8 cellular contexts compared by ENCODE assay signal in genomic region chr10:118543714-118544400, GRCh38. TPM values are rescaled to one million over a fixed set of nuclear protein-coding genes. Genes with fewer than 3 reads are reported as not detected.
A peak's percentile ranks its signal among the peaks of the same experiment; 100 is the strongest.
DNase-seq lines count a peak whose midpoint lies in the region; ATAC-seq and TF ChIP-seq lines count a peak whose summit lies in the region.

No MANE protein-coding gene starts in this region.

- DNase-seq in NK-92 treated with Interleukin-12 subunit alpha and Interleukin-12 subunit beta, amount 100 ng/mL, for 24 hours (lab: John Stamatoyannopoulos, UW), result peak; percentile 16
- DNase-seq in NK-92 (lab: John Stamatoyannopoulos, UW; ENCODE audit: unreplicated experiment), result no peak
- DNase-seq in NCI-H460 (ENCODE audit: extremely low read depth, low read depth), result peak; percentile 46
- peak; percentile 34 for DNase-seq in activated CD8-positive, alpha-beta memory T cell treated with anti-CD3 and anti-CD28 coated beads, Interleukin-2, amount 50 U/mL, for 4 hours
- peak; percentile 20 for DNase-seq in fibroblast of the conjunctiva (ENCODE audit: low read depth)
- DNase-seq in prostate gland (ENCODE audit: low spot score), result peak; percentile 46
- DNase-seq in T-helper 2 cell treated with Interferon-gamma antibody and Interleukin-4, amounts not matched to agents 5 μg/mL and 100 μg/mL, for 36 hours (ENCODE audit: low spot score), result no peak

- no peak for TF ChIP-seq POLR2A in prostate gland (IDR thresholded peaks at IDR 0.05)

- peak; percentile 13 to 62 (median 50) for TF ChIP-seq CTCF in prostate gland (IDR thresholded peaks at IDR 0.05)

- H3K4me3 ChIP-seq in prostate gland, result no peak overlapping the region

- H3K4me1 ChIP-seq in prostate gland (replicated peaks), result no peaks in the 10 kb centered on the region

- no peak overlapping the region for H3K27ac Mint-ChIP-seq in T-helper 2 cell treated with Interferon-gamma antibody and Interleukin-4, amounts not matched to agents 5 μg/mL and 100 μg/mL, for 36 hours

- peaks cover 30% of the 10 kb centered on the region for H3K27me3 Mint-ChIP-seq in T-helper 2 cell treated with Interferon-gamma antibody and Interleukin-4, amounts not matched to agents 5 μg/mL and 100 μg/mL, for 36 hours (ENCODE audit: low read depth)

- intact Hi-C loops in prostate gland (cut with DNase I), result no loop called here

- H3K9me3 Mint-ChIP-seq in T-helper 2 cell treated with Interferon-gamma antibody and Interleukin-4, amounts not matched to agents 5 μg/mL and 100 μg/mL, for 36 hours, result no peaks in the 10 kb centered on the region

- H3K9me3 ChIP-seq in prostate gland, result no peaks in the 10 kb centered on the region

- 21% methylated on average over 13 of the region's 13 CpGs for WGBS in prostate gland

- no peak overlapping the region for H3K27ac ChIP-seq in prostate gland

- H3K4me3 Mint-ChIP-seq in T-helper 2 cell treated with Interferon-gamma antibody and Interleukin-4, amounts not matched to agents 5 μg/mL and 100 μg/mL, for 36 hours, result no peak overlapping the region

- no peaks in the 10 kb centered on the region for H3K4me1 Mint-ChIP-seq in T-helper 2 cell treated with Interferon-gamma antibody and Interleukin-4, amounts not matched to agents 5 μg/mL and 100 μg/mL, for 36 hours (ENCODE audit: low read depth)

- no peaks in the 10 kb centered on the region for H3K27me3 ChIP-seq in prostate gland (replicated peaks; ENCODE audit: insufficient read depth)

- H3K36me3 ChIP-seq in prostate gland, result no peaks in the 10 kb centered on the region

- ATAC-seq in HG02678 (IDR thresholded peaks at IDR 0.05; ENCODE audit: unreplicated experiment), result peak; percentile 87

- H3K36me3 Mint-ChIP-seq in T-helper 2 cell treated with Interferon-gamma antibody and Interleukin-4, amounts not matched to agents 5 μg/mL and 100 μg/mL, for 36 hours (ENCODE audit: low read depth), result no peaks in the 10 kb centered on the region

RNA-seq across cellular contexts. Expression of gene PRLHR, which starts 51.6 kb away (rescaled TPM):
- not detected in 2 replicates for total RNA-seq in NCI-H460 (2014; rRNA removed; shearing (Covaris generic))
- polyA plus RNA-seq in NCI-H460 (2014; cell fraction: nucleus; rRNA removed), result not detected in 2 replicates
- total RNA-seq in prostate gland, result not detected

Comparison
In these comparisons a context has a peak if more than half of its experiments do, and no peak if none do; other contexts are left out.
1. DNase-seq: peak in NK-92 treated with Interleukin-12 subunit alpha and Interleukin-12 subunit beta, amount 100 ng/mL, for 24 hours (single experiment), NCI-H460 (single experiment), activated CD8-positive, alpha-beta memory T cell treated with anti-CD3 and anti-CD28 coated beads, Interleukin-2, amount 50 U/mL, for 4 hours (single experiment), fibroblast of the conjunctiva (single experiment) and prostate gland (single experiment); none in NK-92 (single experiment) and T-helper 2 cell treated with Interferon-gamma antibody and Interleukin-4, amounts not matched to agents 5 μg/mL and 100 μg/mL, for 36 hours (single experiment).